Comparison of ENCODE assay signal across 1 cellular context in genomic region chr10:77926566-77927342, GRCh38.
TF ChIP-seq lines count a peak whose summit lies in the region.

Gene DLG5, minus strand, starts transcription at chr10:77926755. Its CDS starts 235 bp downstream, at chr10:77926520.

TF ChIP-seq in GM12878, 131 proteins besides CTCF, POLR2A, EP300 and RAD21 (continued from another document):
- TF ChIP-seq ZBTB40 (IDR thresholded peaks at IDR 0.05; ENCODE audit: borderline replicate concordance) (no peak), CREB1 (IDR thresholded peaks at IDR 0.05; ENCODE audit: low read depth) (no peak), SRF (IDR thresholded peaks at IDR 0.05; ENCODE audit: low read depth in 2 of 2, low read length in 2 of 2) (no peak), IKZF1 (conservative IDR thresholded peaks at IDR 0.05) (peak; percentile 31; the same call in 1 of the 2 replicates), ZNF274 (IDR thresholded peaks at IDR 0.05; ENCODE audit: insufficient read depth, insufficient read length) (no peak), SUZ12 (IDR thresholded peaks at IDR 0.05; ENCODE audit: unreplicated experiment) (peak; percentile 55), ZNF622 (IDR thresholded peaks at IDR 0.05) (no peak), USF2 (IDR thresholded peaks at IDR 0.05; ENCODE audit: borderline replicate concordance, low read depth, low read length) (no peak), TARDBP (IDR thresholded peaks at IDR 0.05; ENCODE audit: borderline replicate concordance) (no peak)
